8 cellular contexts compared by ENCODE assay signal in genomic region chr14:32933943-32934890, GRCh38. TPM values are rescaled to one million over a fixed set of nuclear protein-coding genes. Genes with fewer than 3 reads are reported as not detected.
A peak's percentile ranks its signal among the peaks of the same experiment; 100 is the strongest.
DNase-seq lines count a peak whose midpoint lies in the region; ATAC-seq and TF ChIP-seq lines count a peak whose summit lies in the region.

No MANE protein-coding gene starts in this region.

- POLR2A ChIA-PET in naive thymus-derived CD8-positive, alpha-beta T cell (lab: Charles Lee) = no interaction called here

- H3K9ac ChIP-seq in stomach smooth muscle (ENCODE audit: low read length in 2 of 2) = peak overlapping the region; percentile 29 to 48

- peaks cover 0 to 9% (median 0%) of the 10 kb centered on the region in 9 donors for H3K9me3 Mint-ChIP-seq in naive thymus-derived CD8-positive, alpha-beta T cell

- in situ Hi-C loops in astrocyte of the spinal cord (cut with HindIII; ENCODE audit: low sequenced_read_pairs) = no loop called here

- H3K4me1 Mint-ChIP-seq in naive thymus-derived CD8-positive, alpha-beta T cell = peaks cover 6 to 19% (median 16%) of the 10 kb centered on the region in 4 donors

- TF ChIP-seq CTCF in BE2C (IDR thresholded peaks at IDR 0.05; ENCODE audit: low read depth, low read length) (no peak), astrocyte of the spinal cord (IDR thresholded peaks at IDR 0.05; ENCODE audit: low read depth, low read length) (no peak)

- no peaks in the 10 kb centered on the region for H3K36me3 ChIP-seq in BE2C
- no peaks in the 10 kb centered on the region for H3K36me3 ChIP-seq in stomach smooth muscle (ENCODE audit: control insufficient read depth in 2 of 2, insufficient read depth in 2 of 2, low read length in 2 of 2)

- H3K27me3 ChIP-seq in BE2C = peaks cover 97% of the 10 kb centered on the region
- H3K27me3 ChIP-seq in stomach smooth muscle (ENCODE audit: control insufficient read depth in 1 of 2, insufficient read depth in 2 of 2, low read length in 2 of 2) = no peaks in the 10 kb centered on the region

- H3K9me3 ChIP-seq in BE2C (no peaks in the 10 kb centered on the region), stomach smooth muscle (ENCODE audit: control insufficient read depth in 2 of 2, low read length in 2 of 2) (no peaks in the 10 kb centered on the region)

- H3K4me3 ChIP-seq in BE2C (ENCODE audit: low read depth, low read length) = no peak overlapping the region
- peak overlapping the region; percentile 43 for H3K4me3 ChIP-seq in astrocyte of the spinal cord (ENCODE audit: low read depth, low read length)
- H3K4me3 ChIP-seq in stomach smooth muscle (ENCODE audit: low read length in 2 of 2) = peak overlapping the region; percentile 81 to 89

- peak; percentile 48 for DNase-seq in BE2C
- DNase-seq in M059J (ENCODE audit: low read depth) = peak; percentile 57
- peak; percentile 47 for DNase-seq in astrocyte of the spinal cord (ENCODE audit: low read depth, low spot score)
- DNase-seq in islet precursor cell = peak; percentile 77
- no peak for DNase-seq in naive thymus-derived CD8-positive, alpha-beta T cell

- peak overlapping the region in 5 of 10 donors; percentile 22 to 48 (median 44) for H3K4me3 Mint-ChIP-seq in naive thymus-derived CD8-positive, alpha-beta T cell

- H3K27ac Mint-ChIP-seq in naive thymus-derived CD8-positive, alpha-beta T cell = peak overlapping the region in 1 of 10 donors; percentile 3

- H3K27me3 Mint-ChIP-seq in naive thymus-derived CD8-positive, alpha-beta T cell = peaks cover 35 to 82% (median 49%) of the 10 kb centered on the region in 5 donors

- H3K4me1 ChIP-seq in BE2C (no peaks in the 10 kb centered on the region), stomach smooth muscle (ENCODE audit: control insufficient read depth, insufficient read depth, low read length) (peaks cover 23% of the 10 kb centered on the region)

- H3K36me3 Mint-ChIP-seq in naive thymus-derived CD8-positive, alpha-beta T cell = peaks cover 0 to 14% (median 5%) of the 10 kb centered on the region in 3 donors

- no peak overlapping the region for H3K27ac ChIP-seq in stomach smooth muscle (ENCODE audit: low read length)

- ATAC-seq in naive thymus-derived CD8-positive, alpha-beta T cell = no peak
- no peak for ATAC-seq in GM18870 (IDR thresholded peaks at IDR 0.05; ENCODE audit: unreplicated experiment)
- ATAC-seq in GM19035 (IDR thresholded peaks at IDR 0.05; ENCODE audit: unreplicated experiment) = no peak

RNA-seq across cellular contexts. Expression of gene NPAS3, which starts 4.5 kb away (rescaled TPM):
- polyA plus RNA-seq in BE2C (2012; ENCODE audit: insufficient read depth, insufficient read length, low read depth) = 0.23 TPM
- total RNA-seq in M059J (2014; rRNA removed; shearing (Covaris generic)) = 1.2 and 2.7 TPM in 2 replicates
- total RNA-seq in naive thymus-derived CD8-positive, alpha-beta T cell = not detected
- not detected for polyA plus RNA-seq in naive thymus-derived CD8-positive, alpha-beta T cell

Comparison
In these comparisons a context has a peak if more than half of its experiments do, and no peak if none do; other contexts are left out.
1. DNase-seq: peak in BE2C (single experiment), M059J (single experiment), astrocyte of the spinal cord (single experiment) and islet precursor cell (single experiment); none in naive thymus-derived CD8-positive, alpha-beta T cell (0 of 10).